Comparison of ENCODE assay signal across 8 cellular contexts in genomic region chr11:6298605-6299004, GRCh38. TPM values are rescaled to one million over a fixed set of nuclear protein-coding genes. Genes with fewer than 3 reads are reported as not detected.
DNase-seq lines count a peak whose midpoint lies in the region; ATAC-seq and TF ChIP-seq lines count a peak whose summit lies in the region.

No MANE protein-coding gene starts in this region.

- in situ Hi-C loops in KBM-7 (cut with MboI; ENCODE audit: low pct_unique_long_range_greater_than_20kb, low sequenced_read_pairs), result no loop called here

- CTCF ChIA-PET in BJ (lab: Yijun Ruan, JAX), result interaction anchor here (0.6 to 12.1 kb wide), 14 partner anchors 8 to 85 kb away, joined by 3 to 120 read pairs (median 6); no protein-coding TSS in a partner anchor

- DNase-seq in BJ (ENCODE audit: low read depth), result no peak
- peak; percentile 23 for DNase-seq in KBM-7
- peak; percentile 30 for DNase-seq in hepatic stellate cell (ENCODE audit: low spot score)
- DNase-seq in ureter (ENCODE audit: low spot score), result peak; percentile 50
- DNase-seq in superior temporal gyrus (ENCODE audit: extremely low spot score), result no peak

- POLR2A ChIA-PET in BJ (lab: Charles Lee), result interaction anchor here (0.7 kb wide), 1 partner anchor 102 kb away, joined by 4 read pairs; no protein-coding TSS in a partner anchor

- no peak overlapping the region for H3K27ac ChIP-seq in VCaP

- TF ChIP-seq CTCF in BJ (IDR thresholded peaks at IDR 0.05; ENCODE audit: insufficient read depth, low read depth, low read length) (peak; percentile 76), VCaP (conservative IDR thresholded peaks at IDR 0.05) (peak; percentile 64)

- ATAC-seq in GM19372 (IDR thresholded peaks at IDR 0.05; ENCODE audit: low read depth, unreplicated experiment) (peak; percentile 62), GM18870 (IDR thresholded peaks at IDR 0.05; ENCODE audit: unreplicated experiment) (no peak)

- H3K4me3 ChIP-seq in BJ (ENCODE audit: low read depth, low read length), result no peak overlapping the region

- H3K27me3 ChIP-seq in BJ (ENCODE audit: control insufficient read depth, insufficient read depth, low read length), result 0 out of 2 replicates have a peak, but pooled peaks cover under 1% of the 10 kb centered on the region

- H3K36me3 ChIP-seq in BJ (ENCODE audit: control insufficient read depth, insufficient read depth, low read length), result no peaks in the 10 kb centered on the region

RNA-seq across cellular contexts. Expression of gene CAVIN3, which starts 21.7 kb away (rescaled TPM):
- polyA plus RNA-seq in BJ (2011; rRNA removed), result 81.8 and 134 TPM in 2 replicates
- polyA minus RNA-seq in BJ (2011; rRNA and poly(A)+ RNA removed), result 17.5 and 19.7 TPM in 2 replicates
- 39.0 TPM for total RNA-seq in ureter

RNA-seq across cellular contexts. Expression of gene CCKBR, which starts 39.0 kb away (rescaled TPM):
- not detected in 2 replicates for polyA plus RNA-seq in BJ (2011; rRNA removed)
- polyA minus RNA-seq in BJ (2011; rRNA and poly(A)+ RNA removed), result not detected in 2 replicates
- total RNA-seq in ureter, result not detected

RNA-seq across cellular contexts. Expression of gene CNGA4, which starts 59.7 kb away (rescaled TPM):
- 0.11 TPM in 1 of 2 replicates, not detected in the other for polyA plus RNA-seq in BJ (2011; rRNA removed)
- polyA minus RNA-seq in BJ (2011; rRNA and poly(A)+ RNA removed), result 0.47 TPM in 1 of 2 replicates, not detected in the other
- 0.26 TPM for total RNA-seq in ureter

Comparison
In these comparisons a context has a peak if more than half of its experiments do, and no peak if none do; other contexts are left out.
1. DNase-seq: peak in KBM-7 (single experiment), hepatic stellate cell (single experiment) and ureter (single experiment); none in BJ (single experiment) and superior temporal gyrus (single experiment).